8 cellular contexts compared by ENCODE assay signal in the genomic region with DNA sequence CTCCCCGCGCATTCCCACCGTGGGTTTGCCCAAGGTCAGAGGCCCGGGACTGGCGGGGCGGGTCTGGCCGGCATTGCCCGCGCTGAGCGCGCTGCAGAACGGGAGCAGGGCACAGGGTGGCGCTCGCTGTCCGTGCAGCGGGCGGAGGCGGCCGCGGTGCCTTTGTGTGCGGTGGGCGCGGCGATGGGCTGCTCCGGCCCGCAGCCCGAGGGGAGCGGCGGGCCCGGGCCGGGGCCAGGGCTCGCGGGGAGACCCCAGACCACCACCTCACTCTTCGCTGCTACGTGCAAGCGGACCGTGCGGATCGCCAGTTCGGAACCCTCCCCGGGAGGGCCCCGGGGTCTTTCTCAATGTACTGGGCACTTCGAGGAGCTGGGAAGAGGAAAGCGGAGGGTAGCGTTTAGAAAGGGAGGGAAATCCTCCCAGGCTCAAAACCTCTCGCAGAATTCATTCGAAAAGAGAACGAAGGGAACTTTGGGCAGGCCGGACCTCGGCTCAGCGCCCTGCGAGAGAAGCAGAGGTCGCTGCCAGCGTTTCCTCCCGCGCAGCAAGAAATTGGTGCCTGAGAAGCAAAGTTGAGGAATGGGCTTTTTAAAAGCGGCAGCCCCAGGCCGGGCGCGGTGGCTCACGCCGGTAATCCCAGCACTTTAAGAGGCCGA. TPM values are rescaled to one million over a fixed set of nuclear protein-coding genes. Genes with fewer than 3 reads are reported as not detected.
DNase-seq lines count a peak whose midpoint lies in the region; ATAC-seq and TF ChIP-seq lines count a peak whose summit lies in the region.

No MANE protein-coding gene starts in this region.

- H3K9me3 ChIP-seq in esophagus squamous epithelium: no peaks in the 10 kb centered on the region

- H3K27me3 Mint-ChIP-seq in activated CD8-positive, alpha-beta memory T cell treated with anti-CD3 and anti-CD28 coated beads, Interleukin-2, amount 10 ng/mL, durations not matched to agents 7 days and 5 days: peaks cover 80% of the 10 kb centered on the region

- peak; percentile 26 to 77 (median 44) for TF ChIP-seq CTCF in esophagus squamous epithelium (IDR thresholded peaks at IDR 0.05)
- TF ChIP-seq CTCF in omental fat pad (IDR thresholded peaks at IDR 0.05): no peak

- ATAC-seq in activated CD8-positive, alpha-beta memory T cell treated with anti-CD3 and anti-CD28 coated beads, Interleukin-2, amount 10 ng/mL, durations not matched to agents 7 days and 5 days: peak; percentile 39
- ATAC-seq in HG02840 (IDR thresholded peaks at IDR 0.05; ENCODE audit: low FRiP score, unreplicated experiment) (peak; percentile 72), omental fat pad (ENCODE audit: low FRiP score) (peak; percentile 87)

- no peak overlapping the region for H3K27ac Mint-ChIP-seq in activated CD8-positive, alpha-beta memory T cell treated with anti-CD3 and anti-CD28 coated beads, Interleukin-2, amount 10 ng/mL, durations not matched to agents 7 days and 5 days

- H3K4me1 ChIP-seq in esophagus squamous epithelium: peaks cover 7 to 20% (median 8%) of the 10 kb centered on the region in 3 donors

- CTCF ChIA-PET in activated CD8-positive, alpha-beta memory T cell treated with anti-CD3 and anti-CD28 coated beads, Interleukin-2, amount 10 ng/mL, durations not matched to agents 7 days and 5 days (lab: Charles Lee): interaction anchor here (0.6 kb wide), 1 partner anchor 26 kb away, joined by 3 read pairs; no protein-coding TSS in a partner anchor

- 8% methylated on average over 14 to 19 of the region's 63 CpGs for WGBS in esophagus squamous epithelium, 2 donors

- TF ChIP-seq POLR2A in esophagus squamous epithelium (IDR thresholded peaks at IDR 0.05): no peak

- H3K4me3 ChIP-seq in esophagus squamous epithelium: peak overlapping the region in 3 of 4 donors; percentile 10 to 58 (median 34)

- no peak overlapping the region for H3K27ac ChIP-seq in esophagus squamous epithelium

- peaks cover 6% of the 10 kb centered on the region for H3K4me1 Mint-ChIP-seq in activated CD8-positive, alpha-beta memory T cell treated with anti-CD3 and anti-CD28 coated beads, Interleukin-2, amount 10 ng/mL, durations not matched to agents 7 days and 5 days

- H3K4me3 Mint-ChIP-seq in activated CD8-positive, alpha-beta memory T cell treated with anti-CD3 and anti-CD28 coated beads, Interleukin-2, amount 10 ng/mL, durations not matched to agents 7 days and 5 days: no peak overlapping the region

- no peak for DNase-seq in activated CD8-positive, alpha-beta memory T cell treated with anti-CD3 and anti-CD28 coated beads, Interleukin-2, amount 10 ng/mL, durations not matched to agents 7 days and 5 days
- no peak for DNase-seq in activated CD8-positive, alpha-beta memory T cell treated with anti-CD3 and anti-CD28 coated beads, Interleukin-2, amount 50 U/mL, for 48 hours
- peak; percentile 15 for DNase-seq in RPMI8226
- no peak for DNase-seq in esophagus squamous epithelium (lab: John Stamatoyannopoulos, UW)
- no peak for DNase-seq in omental fat pad (ENCODE audit: low spot score)
- no peak for DNase-seq in inferior parietal cortex (ENCODE audit: extremely low spot score)
- no peak for DNase-seq in NCI-H345 treated with DMSO at 0.1 percent for 48 hours (lab: John Stamatoyannopoulos, UW; ENCODE audit: unreplicated experiment)

- no peaks in the 10 kb centered on the region for H3K36me3 ChIP-seq in esophagus squamous epithelium

- no peaks in the 10 kb centered on the region for H3K9me3 Mint-ChIP-seq in activated CD8-positive, alpha-beta memory T cell treated with anti-CD3 and anti-CD28 coated beads, Interleukin-2, amount 10 ng/mL, durations not matched to agents 7 days and 5 days (ENCODE audit: low read depth)

- peaks cover 3% of the 10 kb centered on the region for H3K36me3 Mint-ChIP-seq in activated CD8-positive, alpha-beta memory T cell treated with anti-CD3 and anti-CD28 coated beads, Interleukin-2, amount 10 ng/mL, durations not matched to agents 7 days and 5 days

- intact Hi-C loops in esophagus squamous epithelium (cut with DNase I): loop anchor here (10.0 kb wide), 1 partner anchor 987 kb away; no protein-coding TSS in a partner anchor

- peaks cover 8 to 100% (median 28%) of the 10 kb centered on the region in 4 donors for H3K27me3 ChIP-seq in esophagus squamous epithelium

RNA-seq across cellular contexts. Expression of gene SP8, which starts 8.5 kb away (rescaled TPM):
- not detected for total RNA-seq in activated CD8-positive, alpha-beta memory T cell treated with anti-CD3 and anti-CD28 coated beads, Interleukin-2, amount 10 ng/mL, durations not matched to agents 7 days and 5 days
- total RNA-seq in esophagus squamous epithelium: not detected
- total RNA-seq in omental fat pad: not detected

Comparison
In these comparisons a context has a peak if more than half of its experiments do, and no peak if none do; other contexts are left out.
1. CTCF ChIP-seq: peak in esophagus squamous epithelium (6 of 6); none in omental fat pad (0 of 3).
2. Peak in every context shown above with its lines, with median percentiles within 50 percentile points of each other: ATAC-seq.